ENCODE assay signal across 8 cellular contexts in genomic region chr14:102086972-102087761, GRCh38. TPM values are rescaled to one million over a fixed set of nuclear protein-coding genes. Genes with fewer than 3 reads are reported as not detected.
DNase-seq lines count a peak whose midpoint lies in the region; ATAC-seq and TF ChIP-seq lines count a peak whose summit lies in the region.

TSS of gene HSP90AA1 (minus strand) at chr14:102087044. CDS start at chr14:102086378, 666 bp downstream.

- H3K79me2 ChIP-seq in GM23338 (replicated peaks; ENCODE audit: insufficient read depth) (peaks cover 43% of the 10 kb centered on the region), fibroblast of lung (ENCODE audit: control insufficient read depth, insufficient read depth, low read length) (peaks cover 38% of the 10 kb centered on the region)

- DNase-seq in Daoy (ENCODE audit: low read depth) (peak; percentile 98), GM23338 (ENCODE audit: low spot score) (peak; percentile 97), LNCaP clone FGC (ENCODE audit: low read depth) (no peak), RPMI8226 (peak; percentile 91), fibroblast of lung (ENCODE audit: low read depth in 2 of 2) (peak; percentile 85 to 90), natural killer cell (peak; percentile 96)
- peak; percentile 92 to 93 for DNase-seq in activated T-helper 1 cell treated with anti-CD3 and anti-CD28 coated beads, Interleukin-2, amount 50 U/mL, for 16 hours (ENCODE audit: low read depth in 1 of 2, low spot score in 1 of 2)
- DNase-seq in stimulated activated naive CD4-positive, alpha-beta T cell (lab: John Stamatoyannopoulos, UW) = peak; percentile 87 to 96 (median 94)

- H3K4me2 ChIP-seq in GM23338 = peak within 1 kb of the TSS; percentile 98
- H3K4me2 ChIP-seq in fibroblast of lung (ENCODE audit: extremely low read depth, insufficient read depth, low read length) = peak within 1 kb of the TSS; percentile 90

- peak within 1 kb of the TSS; percentile 83 for H3K4me3 ChIP-seq in GM23338
- peak within 1 kb of the TSS; percentile 80 for H3K4me3 ChIP-seq in LNCaP clone FGC (ENCODE audit: low read depth, low read length)
- H3K4me3 ChIP-seq in fibroblast of lung (replicated peaks in 1 of 4; ENCODE audit: control extremely low read depth in 1 of 4, insufficient read depth in 1 of 4, low read depth in 3 of 4, low read length in 4 of 4) = peak within 1 kb of the TSS; percentile 70 to 84 (median 75)

- H3K27ac ChIP-seq in GM23338 (ENCODE audit: low read depth) = peak within 1 kb of the TSS; percentile 97
- H3K27ac ChIP-seq in fibroblast of lung (ENCODE audit: insufficient read depth, low read length) = peak within 1 kb of the TSS; percentile 87

- peaks cover 39% of the 10 kb centered on the region for H4K20me1 ChIP-seq in GM23338 (replicated peaks; ENCODE audit: insufficient read depth)
- H4K20me1 ChIP-seq in fibroblast of lung (ENCODE audit: control insufficient read depth, extremely low read depth, insufficient read depth, low read length) = peaks cover 2% of the 10 kb centered on the region

- H3K36me3 Mint-ChIP-seq in GM23338 (ENCODE audit: low read depth) = peaks cover 52% of the 10 kb centered on the region
- H3K36me3 Mint-ChIP-seq in natural killer cell = peaks cover 20% of the 10 kb centered on the region

- peak within 1 kb of the TSS; percentile 87 for H3K9ac ChIP-seq in fibroblast of lung (ENCODE audit: insufficient read depth, low read length)

- H3F3A ChIP-seq in GM23338 (replicated peaks; ENCODE audit: low read depth) = peaks cover 52% of the 10 kb centered on the region

- no peaks in the 10 kb centered on the region for H3K27me3 ChIP-seq in GM23338 (ENCODE audit: insufficient read depth)
- H3K27me3 ChIP-seq in fibroblast of lung (ENCODE audit: control insufficient read depth, insufficient read depth, low read length) = no peaks in the 10 kb centered on the region

- H3K4me3 Mint-ChIP-seq in GM23338 (peak within 1 kb of the TSS; percentile 94), natural killer cell (peak within 1 kb of the TSS; percentile 95)

- peak within 1 kb of the TSS; percentile 89; the same call in 1 of the 2 replicates for H2AFZ ChIP-seq in GM23338
- H2AFZ ChIP-seq in fibroblast of lung (ENCODE audit: low read length) = peak within 1 kb of the TSS; percentile 68

- ATAC-seq in GM23338 (peak; percentile 74), natural killer cell (peak; percentile 69 to 88 (median 78))

- H3K27me3 Mint-ChIP-seq in GM23338 (ENCODE audit: insufficient read depth, low read depth, poor library complexity) (peaks cover 21% of the 10 kb centered on the region), natural killer cell (ENCODE audit: low read depth in 2 of 2) (no peaks in the 10 kb centered on the region)

- intact Hi-C loops in natural killer cell (cut with micrococcal nuclease) = loop anchor here (1.0 to 10.0 kb wide), 2 partner anchors 139 to 262 kb away; no protein-coding TSS in a partner anchor

- TF ChIP-seq CTCF in GM23338 (conservative IDR thresholded peaks at IDR 0.05; ENCODE audit: low read depth in 2 of 2) (0 out of 4 replicates have a peak, but pooled peaks of 1 of the 2 experiments have one; percentile 8), LNCaP clone FGC (IDR thresholded peaks at IDR 0.05; ENCODE audit: control insufficient read depth, extremely low read depth, insufficient read depth) (0 out of 2 replicates have a peak, but pooled peaks have one; percentile 15), fibroblast of lung (conservative IDR thresholded peaks at IDR 0.05 in 1 of 2, IDR thresholded peaks at IDR 0.05 in 1 of 2; ENCODE audit: low read depth in 1 of 2, low read length in 2 of 2) (peak in 1 of 2 donors; percentile 27), natural killer cell (IDR thresholded peaks at IDR 0.05) (no peak)

- H3K9me3 Mint-ChIP-seq in GM23338 (peaks cover 4% of the 10 kb centered on the region; the same call in 2 of the 3 replicates), natural killer cell (no peaks in the 10 kb centered on the region)

- H3K27ac Mint-ChIP-seq in GM23338 = peak within 1 kb of the TSS; percentile 97
- peak within 1 kb of the TSS; percentile 37 to 95 for H3K27ac Mint-ChIP-seq in natural killer cell

- H3K36me3 ChIP-seq in GM23338 (ENCODE audit: insufficient read depth) = peaks cover 35% of the 10 kb centered on the region
- peaks cover 19% of the 10 kb centered on the region for H3K36me3 ChIP-seq in fibroblast of lung (ENCODE audit: control insufficient read depth, insufficient read depth, low read length)

- H3K4me1 ChIP-seq in GM23338 (ENCODE audit: insufficient read depth) (peaks cover 46% of the 10 kb centered on the region), fibroblast of lung (ENCODE audit: control insufficient read depth, extremely low read depth, insufficient read depth, low read length) (peaks cover 2% of the 10 kb centered on the region)

- H3K9me2 ChIP-seq in GM23338 (ENCODE audit: insufficient read depth) = no peaks in the 10 kb centered on the region

- H3K4me1 Mint-ChIP-seq in GM23338 = peaks cover 49% of the 10 kb centered on the region
- peaks cover 56% of the 10 kb centered on the region in 2 donors for H3K4me1 Mint-ChIP-seq in natural killer cell

- H3K9me3 ChIP-seq in fibroblast of lung (ENCODE audit: control insufficient read depth, insufficient read depth, low read depth, low read length) = no peaks in the 10 kb centered on the region

TF ChIP-seq in GM23338, 12 proteins besides CTCF, POLR2A, EP300 and RAD21 (continues in another document):
- TF ChIP-seq REST (IDR thresholded peaks at IDR 0.05; ENCODE audit: unreplicated experiment) = no peak
- TF ChIP-seq EZH2 (IDR thresholded peaks at IDR 0.05; ENCODE audit: low read depth, unreplicated experiment) = no peak
- no peak for TF ChIP-seq EZH2phosphoT487 (IDR thresholded peaks at IDR 0.05; ENCODE audit: unreplicated experiment)
- peak; percentile 69 for TF ChIP-seq CREB1 (CRISPR knock-in tag; IDR thresholded peaks at IDR 0.05; ENCODE audit: low read depth)
- no peak for TF ChIP-seq NANOG (IDR thresholded peaks at IDR 0.05; ENCODE audit: borderline replicate concordance)

RNA-seq across cellular contexts. Expression of gene HSP90AA1, which starts in this region (rescaled TPM):
- 710 and 1,216 TPM in 2 replicates for total RNA-seq in Daoy (2014; rRNA removed; shearing (Covaris generic))
- total RNA-seq in GM23338 (2014; rRNA removed; shearing (Covaris generic)) = 1,401 and 1,576 TPM in 2 replicates
- polyA plus RNA-seq in GM23338 (2016; fragmentation: Nextera tagmentation; extraction: Ambion mirVana) (1,677 and 2,107 TPM in 2 replicates), fibroblast of lung (493 and 775 TPM in 2 replicates)
- total RNA-seq in fibroblast of lung (342 and 430 TPM in 2 replicates), natural killer cell (100 to 1,000 TPM; 470 to 665 (median 663) TPM)
- polyA plus RNA-seq in fibroblast of lung (2012) = 420 and 539 TPM in 2 replicates
- polyA minus RNA-seq in fibroblast of lung (ENCODE audit: low replicate concordance) = 56.7 and 74.0 TPM in 2 replicates
